ENCODE assay signal across 1 cellular context in the genomic region with DNA sequence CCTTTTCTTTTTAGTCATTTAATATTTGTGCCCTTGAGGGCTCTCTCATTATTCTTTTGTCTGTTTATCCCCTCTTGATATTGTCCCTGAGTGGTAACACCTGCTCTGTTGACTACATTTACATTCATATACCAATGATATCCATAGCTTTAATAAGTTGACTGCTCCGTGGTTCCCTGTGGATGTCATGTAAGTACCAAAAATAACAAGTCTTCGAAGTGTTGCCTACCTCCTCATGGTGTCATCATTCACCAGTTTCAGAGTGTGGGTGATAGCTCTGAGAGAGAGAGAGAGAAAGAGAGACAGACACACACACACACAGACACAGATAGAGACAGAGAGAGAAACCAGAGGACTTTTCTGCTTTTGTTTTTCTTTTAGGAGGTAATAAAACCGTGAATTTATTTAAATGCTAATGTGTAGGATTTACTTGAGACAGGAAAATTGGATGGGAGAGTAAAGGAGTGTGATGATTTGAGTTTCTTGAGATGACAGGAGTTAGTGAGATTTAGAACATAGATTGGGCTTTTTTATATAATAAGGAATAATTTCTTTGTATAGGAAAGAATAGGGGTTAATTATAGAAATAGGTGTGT.
TF ChIP-seq lines count a peak whose summit lies in the region.

No MANE protein-coding gene starts in this region.

TF ChIP-seq in GM12878, 131 proteins besides CTCF, POLR2A, EP300 and RAD21:
- no peak for TF ChIP-seq YBX1 (IDR thresholded peaks at IDR 0.05)
- TF ChIP-seq IKZF1 (conservative IDR thresholded peaks at IDR 0.05) = no peak
- TF ChIP-seq RUNX3 (IDR thresholded peaks at IDR 0.05; ENCODE audit: low read length) = no peak
- no peak for TF ChIP-seq MYB (IDR thresholded peaks at IDR 0.05; ENCODE audit: borderline replicate concordance, low read depth, low read length)
- TF ChIP-seq RB1 (IDR thresholded peaks at IDR 0.05; ENCODE audit: borderline replicate concordance) = no peak
- TF ChIP-seq SKIL (IDR thresholded peaks at IDR 0.05; ENCODE audit: low read depth, poor library complexity, severe bottlenecking) = no peak
